Comparison of ENCODE assay signal across 15 cellular contexts in the genomic region with DNA sequence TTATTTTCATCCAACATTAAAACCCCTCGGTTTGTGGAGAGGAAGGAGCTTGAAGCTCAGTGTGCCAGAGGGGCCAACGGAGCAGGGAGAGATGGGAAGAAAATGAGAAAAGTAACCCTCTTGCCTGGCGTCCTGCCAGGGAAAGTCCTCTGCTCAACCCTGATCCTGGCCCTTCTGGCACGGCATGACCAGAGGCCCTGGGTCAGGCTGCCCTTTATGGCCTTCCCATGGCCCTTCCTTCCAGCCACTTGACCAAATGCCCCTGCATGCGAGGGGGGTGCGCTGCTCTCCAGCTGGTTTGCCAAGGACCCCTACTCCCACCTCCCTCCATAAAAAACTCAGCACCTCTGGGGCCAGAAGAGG. TPM values are rescaled to one million over a fixed set of nuclear protein-coding genes. Genes with fewer than 3 reads are reported as not detected.
A peak's percentile ranks its signal among the peaks of the same experiment; 100 is the strongest.
DNase-seq lines count a peak whose midpoint lies in the region; ATAC-seq and TF ChIP-seq lines count a peak whose summit lies in the region.
"Had no signal": no experiment of that assay in that cellular context is flagged by ENCODE, and none has a peak within 500 bp of the region (broad histone marks: within the 10 kb centered on the region; RNA-seq: fewer than 3 reads in every experiment).

No MANE protein-coding gene starts in this region.

- H3K36me3 ChIP-seq in trophoblast cell (ENCODE audit: control insufficient read depth in 1 of 2, insufficient read depth in 2 of 2, low read length in 2 of 2): no peaks in the 10 kb centered on the region

- H3K27ac ChIP-seq in H9 (ENCODE audit: insufficient read length, low read depth, low read length) (peak overlapping the region; percentile 11), layer of hippocampus (ENCODE audit: low read depth, low read length) (peak overlapping the region; percentile 38), trophoblast cell (ENCODE audit: low read depth, low read length) (peak overlapping the region; percentile 82)
- H3K27ac ChIP-seq: RWPE1, testis had no signal

- no peaks in the 10 kb centered on the region for H3K79me1 ChIP-seq in H9 (ENCODE audit: insufficient read depth, low read depth, low read length, poor library complexity, severe bottlenecking)
- H3K79me1 ChIP-seq in trophoblast cell (ENCODE audit: low read length): peaks cover 20% of the 10 kb centered on the region

- no peak overlapping the region for H3K4me3 ChIP-seq in trophoblast cell (ENCODE audit: low read depth, low read length)
- H3K4me3 ChIP-seq: testis had no signal

- H2AFZ ChIP-seq in H9 (ENCODE audit: low read length): no peak overlapping the region
- H2AFZ ChIP-seq in trophoblast cell (ENCODE audit: insufficient read depth, low read length, poor library complexity): no peak overlapping the region

- H3K4me1 Mint-ChIP-seq in H9 (peaks cover 50 to 51% of the 10 kb centered on the region in 2 experiments), endothelial cell (ENCODE audit: unreplicated experiment) (peaks cover 82% of the 10 kb centered on the region)
- H3K4me1 Mint-ChIP-seq: activated CD8-positive, alpha-beta memory T cell treated with anti-CD3 and anti-CD28 coated beads, Interleukin-2, amount 10 ng/mL, durations not matched to agents 7 days and 5 days had no signal

- H4K8ac ChIP-seq in H9 (replicated peaks; ENCODE audit: insufficient read length, low read depth, low read length) (no peak overlapping the region), trophoblast cell (ENCODE audit: low read depth, low read length) (peak overlapping the region; percentile 74)

- ATAC-seq in HG03342 (IDR thresholded peaks at IDR 0.05; ENCODE audit: unreplicated experiment): no peak
- ATAC-seq: activated CD8-positive, alpha-beta memory T cell treated with anti-CD3 and anti-CD28 coated beads, Interleukin-2, amount 10 ng/mL, durations not matched to agents 7 days and 5 days had no signal

- H2BK12ac ChIP-seq in H9 (ENCODE audit: insufficient read length, low read depth, low read length) (no peak overlapping the region), trophoblast cell (ENCODE audit: low read length) (peak overlapping the region; percentile 92)

- H3K79me2 ChIP-seq in H9 (ENCODE audit: insufficient read depth, low read length) (no peaks in the 10 kb centered on the region), trophoblast cell (ENCODE audit: control insufficient read depth, insufficient read depth, low read length, poor library complexity) (peaks cover 5% of the 10 kb centered on the region)

- no peak overlapping the region for H2BK20ac ChIP-seq in H9 (ENCODE audit: low read depth, low read length, poor library complexity, severe bottlenecking)

- H3K4me2 ChIP-seq in H9 (ENCODE audit: insufficient read depth, insufficient read length, low read length) (no peak overlapping the region), trophoblast cell (ENCODE audit: low read length) (no peak overlapping the region)

- no peak overlapping the region for H4K91ac ChIP-seq in H9 (ENCODE audit: insufficient read length, low read depth, low read length)
- peak overlapping the region; percentile 90 for H4K91ac ChIP-seq in trophoblast cell (ENCODE audit: low read depth, low read length)

- H2BK15ac ChIP-seq in H9 (ENCODE audit: low read depth, low read length): peak overlapping the region; percentile 7; the same call in 1 of the 2 replicates

- H3K9ac ChIP-seq in H9 (ENCODE audit: extremely low read depth, insufficient read length, low read length) (no peak overlapping the region), trophoblast cell (ENCODE audit: low read length) (no peak overlapping the region)

- no peak overlapping the region for H3K56ac ChIP-seq in H9 (ENCODE audit: insufficient read length, low read depth, low read length)

- H3K4ac ChIP-seq in H9 (ENCODE audit: low read depth, low read length) (no peak overlapping the region), trophoblast cell (ENCODE audit: low read depth, low read length) (peak overlapping the region; percentile 65)

- no peaks in the 10 kb centered on the region for H3K23me2 ChIP-seq in H9 (ENCODE audit: insufficient read length, low read depth, low read length, poor library complexity, severe bottlenecking)

- H3T11ph ChIP-seq in H9 (ENCODE audit: low read length): no peak overlapping the region

- H3K9me3 Mint-ChIP-seq in H9: no peaks in the 10 kb centered on the region
- H3K9me3 Mint-ChIP-seq in endothelial cell (ENCODE audit: unreplicated experiment): no peaks in the 10 kb centered on the region
- H3K9me3 Mint-ChIP-seq: T-helper 1 cell treated with Interleukin-12 subunit alpha and Interleukin-12 subunit beta and Interleukin-4 antibody, amounts not matched to agents 30 μg/mL and 1 μg/mL, for 36 hours had no signal

- H3K14ac ChIP-seq in H9 (ENCODE audit: insufficient read depth, low read length) (no peak overlapping the region; the same call in 1 of the 2 replicates), trophoblast cell (ENCODE audit: low read length) (peak overlapping the region; percentile 88)

- peak overlapping the region; percentile 27 for H3K18ac ChIP-seq in H9 (ENCODE audit: insufficient read length, low read depth, low read length)
- H3K18ac ChIP-seq in trophoblast cell (ENCODE audit: low read length): peak overlapping the region; percentile 83

- H3K4me3 Mint-ChIP-seq in H9: no peak overlapping the region
- no peak overlapping the region for H3K4me3 Mint-ChIP-seq in endothelial cell (ENCODE audit: unreplicated experiment)
- H3K4me3 Mint-ChIP-seq: activated CD8-positive, alpha-beta memory T cell treated with anti-CD3 and anti-CD28 coated beads, Interleukin-2, amount 10 ng/mL, durations not matched to agents 7 days and 5 days; T-helper 1 cell treated with Interleukin-12 subunit alpha and Interleukin-12 subunit beta and Interleukin-4 antibody, amounts not matched to agents 30 μg/mL and 1 μg/mL, for 36 hours had no signal

- H2AK5ac ChIP-seq in H9 (ENCODE audit: insufficient read length, low read length): no peak overlapping the region
- peak overlapping the region; percentile 92 for H2AK5ac ChIP-seq in trophoblast cell (ENCODE audit: low read length)

- H3K9me3 ChIP-seq in H9 (ENCODE audit: control insufficient read depth, low read depth, low read length) (no peaks in the 10 kb centered on the region), trophoblast cell (ENCODE audit: insufficient read depth, low read depth, low read length) (peaks cover 2% of the 10 kb centered on the region)
- H3K9me3 ChIP-seq: testis had no signal

- H3K27me3 ChIP-seq in H9 (ENCODE audit: insufficient read depth, low read length): no peaks in the 10 kb centered on the region
- H3K27me3 ChIP-seq in layer of hippocampus (ENCODE audit: control insufficient read depth, insufficient read depth, low read length): no peaks in the 10 kb centered on the region
- no peaks in the 10 kb centered on the region for H3K27me3 ChIP-seq in trophoblast cell (ENCODE audit: insufficient read depth, low read length)
- H3K27me3 ChIP-seq: testis had no signal

- no peak overlapping the region for H4K12ac ChIP-seq in trophoblast cell (ENCODE audit: low read depth, low read length)

- H2BK5ac ChIP-seq in H9 (ENCODE audit: insufficient read length, low read length) (no peak overlapping the region), trophoblast cell (ENCODE audit: low read depth, low read length, poor library complexity) (peak overlapping the region; percentile 85)

- H3K36me3 Mint-ChIP-seq in H9 (ENCODE audit: insufficient read depth in 1 of 3, low read depth in 3 of 3): no peaks in the 10 kb centered on the region; a peak in 2 of 7 replicates
- H3K36me3 Mint-ChIP-seq in endothelial cell (ENCODE audit: low read depth, unreplicated experiment): no peaks in the 10 kb centered on the region
- H3K36me3 Mint-ChIP-seq: activated CD8-positive, alpha-beta memory T cell treated with anti-CD3 and anti-CD28 coated beads, Interleukin-2, amount 10 ng/mL, durations not matched to agents 7 days and 5 days had no signal

- H3K23ac ChIP-seq in H9 (ENCODE audit: insufficient read length, low read depth, low read length): no peak overlapping the region
- H3K23ac ChIP-seq in trophoblast cell (ENCODE audit: low read length): no peak overlapping the region

- DNase-seq in H9 (no peak), endothelial cell (ENCODE audit: low spot score) (no peak), trophoblast cell (no peak), pons (ENCODE audit: low spot score) (no peak), DMS 273 treated with DMSO at 0.1 percent for 48 hours (lab: John Stamatoyannopoulos, UW) (no peak), iPS-NIHi7 (ENCODE audit: extremely low spot score) (no peak)
- DNase-seq: activated CD8-positive, alpha-beta memory T cell treated with anti-CD3 and anti-CD28 coated beads, Interleukin-2, amount 10 ng/mL, durations not matched to agents 7 days and 5 days; activated gamma-delta T cell treated with Interleukin-2 at 50 U/mL for 16 hours; NCI-H187; NCI-H774; testis had no signal

- TF ChIP-seq CTCF in H9 (conservative IDR thresholded peaks at IDR 0.05) (no peak), endothelial cell (IDR thresholded peaks at IDR 0.05; ENCODE audit: unreplicated experiment) (no peak)

- no peaks in the 10 kb centered on the region; the same call in none of the 2 replicates for H3K27me3 Mint-ChIP-seq in H9 (ENCODE audit: low read depth)
- H3K27me3 Mint-ChIP-seq in endothelial cell (ENCODE audit: unreplicated experiment): peaks cover 21% of the 10 kb centered on the region
- H3K27me3 Mint-ChIP-seq: activated CD8-positive, alpha-beta memory T cell treated with anti-CD3 and anti-CD28 coated beads, Interleukin-2, amount 10 ng/mL, durations not matched to agents 7 days and 5 days had no signal

- no peaks in the 10 kb centered on the region for H4K20me1 ChIP-seq in H9 (ENCODE audit: control insufficient read depth, insufficient read depth, insufficient read length)

- no peak overlapping the region for H2BK120ac ChIP-seq in H9 (ENCODE audit: low read depth, low read length, poor library complexity, severe bottlenecking)
- peak overlapping the region; percentile 81 for H2BK120ac ChIP-seq in trophoblast cell (ENCODE audit: insufficient read depth, low read length, poor library complexity)

- H3K27ac Mint-ChIP-seq in H9 (peak overlapping the region in 2 of 3 experiments; percentile 85 to 92; a peak in 4 of 7 replicates), endothelial cell (ENCODE audit: unreplicated experiment) (peak overlapping the region; percentile 97)
- H3K27ac Mint-ChIP-seq: activated CD8-positive, alpha-beta memory T cell treated with anti-CD3 and anti-CD28 coated beads, Interleukin-2, amount 10 ng/mL, durations not matched to agents 7 days and 5 days; T-helper 1 cell treated with Interleukin-12 subunit alpha and Interleukin-12 subunit beta and Interleukin-4 antibody, amounts not matched to agents 30 μg/mL and 1 μg/mL, for 36 hours had no signal

- no CpG with 5 or more reads among the region's 6 CpGs for WGBS in H9 (ENCODE audit: extremely low coverage, insufficient read length, low lambda C conversion rate)
- no CpG with 5 or more reads among the region's 6 CpGs for WGBS in trophoblast cell (ENCODE audit: extremely low coverage, insufficient coverage, insufficient read length)

- no peak overlapping the region for H4K5ac ChIP-seq in H9 (ENCODE audit: insufficient read length, low read depth, low read length)

- H3K4me1 ChIP-seq in H9 (ENCODE audit: insufficient read depth, low read length) (peaks cover 6% of the 10 kb centered on the region), trophoblast cell (ENCODE audit: control insufficient read depth in 1 of 2, insufficient read depth in 2 of 2, low read length in 2 of 2) (peaks cover 18 to 28% of the 10 kb centered on the region in 2 experiments)
- H3K4me1 ChIP-seq: testis had no signal

RNA-seq across cellular contexts. Expression of a gene that starts 43.8 kb away (rescaled TPM):
- total RNA-seq in H9 (2021) (92.4 and 95.9 TPM in 2 replicates), endothelial cell (ENCODE audit: unreplicated experiment) (74.2 TPM)
- polyA plus RNA-seq in trophoblast cell (2013): 39.3 and 41.0 TPM in 2 replicates

Comparison
In these comparisons a context has a peak if more than half of its experiments do, and no peak if none do; other contexts are left out.
1. H3K27ac ChIP-seq: peak in every context shown above with its lines; median percentile 82 in trophoblast cell; 38 in layer of hippocampus; 11 in H9.